In genomic region chr13:31477961-31478360, GRCh38 we compare ENCODE assay signal across 22 cellular contexts.
DNase-seq lines count a peak whose midpoint lies in the region; ATAC-seq and TF ChIP-seq lines count a peak whose summit lies in the region.
"Had no signal": no experiment of that assay in that cellular context is flagged by ENCODE, and none has a peak within 500 bp of the region (broad histone marks: within the 10 kb centered on the region; RNA-seq: fewer than 3 reads in every experiment).

No MANE protein-coding gene starts in this region.

- no peaks in the 10 kb centered on the region for H3K9me3 ChIP-seq in trophoblast cell (ENCODE audit: insufficient read depth, low read depth, low read length)
- no peaks in the 10 kb centered on the region for H3K9me3 ChIP-seq in gastrocnemius medialis
- H3K9me3 ChIP-seq in mammary epithelial cell (replicated peaks; ENCODE audit: insufficient read depth, low read length), result no peaks in the 10 kb centered on the region
- H3K9me3 ChIP-seq: body of pancreas, thyroid gland had no signal

- H3K79me2 ChIP-seq in trophoblast cell (ENCODE audit: control insufficient read depth, insufficient read depth, low read length, poor library complexity) (no peaks in the 10 kb centered on the region), mammary epithelial cell (ENCODE audit: insufficient read depth, low read length) (no peaks in the 10 kb centered on the region)

- no peak overlapping the region for H2BK12ac ChIP-seq in trophoblast cell (ENCODE audit: low read length)

- no peak overlapping the region for H3K23ac ChIP-seq in trophoblast cell (ENCODE audit: low read length)

- CTCF ChIA-PET in mammary epithelial cell (lab: Charles Lee; ENCODE audit: low non-redundant PET), result no interaction called here

- no peak overlapping the region for H3K27ac ChIP-seq in trophoblast cell (ENCODE audit: low read depth, low read length)
- H3K27ac ChIP-seq in gastrocnemius medialis, result no peak overlapping the region
- no peak overlapping the region for H3K27ac ChIP-seq in mammary epithelial cell (ENCODE audit: insufficient read depth, low read depth, low read length)
- H3K27ac ChIP-seq: body of pancreas, C4-2B, thyroid gland had no signal

- no peak overlapping the region for H3K18ac ChIP-seq in trophoblast cell (ENCODE audit: low read length)

- H4K20me1 ChIP-seq in mammary epithelial cell (ENCODE audit: insufficient read depth, low read length), result no peaks in the 10 kb centered on the region

- WGBS in trophoblast cell (ENCODE audit: extremely low coverage, insufficient coverage, insufficient read length), result no CpG with 5 or more reads among the region's 3 CpGs
- WGBS in mammary epithelial cell (ENCODE audit: low coverage, missing lambda C conversion rate), result 60% methylated on average over 3 of the region's 3 CpGs

- no peak overlapping the region for H2BK120ac ChIP-seq in trophoblast cell (ENCODE audit: insufficient read depth, low read length, poor library complexity)

- H4K8ac ChIP-seq in trophoblast cell (ENCODE audit: low read depth, low read length), result no peak overlapping the region

- no peak overlapping the region for H3K4me2 ChIP-seq in trophoblast cell (ENCODE audit: low read length)
- no peak overlapping the region for H3K4me2 ChIP-seq in mammary epithelial cell (ENCODE audit: insufficient read depth, low read depth, low read length)

- H3K4me1 ChIP-seq in trophoblast cell (ENCODE audit: control insufficient read depth in 1 of 2, insufficient read depth in 2 of 2, low read length in 2 of 2), result no peaks in the 10 kb centered on the region
- no peaks in the 10 kb centered on the region for H3K4me1 ChIP-seq in gastrocnemius medialis
- no peaks in the 10 kb centered on the region for H3K4me1 ChIP-seq in mammary epithelial cell (ENCODE audit: insufficient read depth, low read length)
- H3K4me1 ChIP-seq: body of pancreas, thyroid gland had no signal

- TF ChIP-seq POLR2A in gastrocnemius medialis (IDR thresholded peaks at IDR 0.05), result no peak

- no peak overlapping the region for H3K9ac ChIP-seq in trophoblast cell (ENCODE audit: low read length)
- no peak overlapping the region for H3K9ac ChIP-seq in mammary epithelial cell (ENCODE audit: insufficient read depth, low read length)

- H3K4ac ChIP-seq in trophoblast cell (ENCODE audit: low read depth, low read length), result no peak overlapping the region

- DNase-seq in GM04504 (ENCODE audit: low read depth) (peak; percentile 27), astrocyte of the spinal cord (ENCODE audit: low read depth, low spot score) (peak; percentile 78), foreskin fibroblast (peak; percentile 67 to 83), trophoblast cell (no peak), gastrocnemius medialis (no peak), mammary epithelial cell (no peak), KG1 (lab: John Stamatoyannopoulos, UW) (no peak)
- DNase-seq: activated CD4-positive, alpha-beta T cell treated with anti-CD3 and anti-CD28 coated beads for 4 hours; body of pancreas; cortex of kidney; MV-4-11; NCI-H1694 treated with DMSO at 0.1 percent for 48 hours; NCI-H82; OCI-M1; Right ventricle myocardium superior; stimulated activated CD4-positive, alpha-beta T cell treated with anti-CD3 and anti-CD28 coated beads, Interleukin-2, amount 100 ng/mL, for 48 hours; stimulated activated naive CD4-positive, alpha-beta T cell treated with Interleukin-2 at 50 U/mL for 16 hours; thyroid gland had no signal

- TF ChIP-seq CTCF in astrocyte of the spinal cord (IDR thresholded peaks at IDR 0.05; ENCODE audit: low read depth, low read length) (no peak), foreskin fibroblast (IDR thresholded peaks at IDR 0.05; ENCODE audit: low read depth, low read length) (no peak), gastrocnemius medialis (IDR thresholded peaks at IDR 0.05 in 4 of 5, conservative IDR thresholded peaks at IDR 0.05 in 1 of 5) (no peak), mammary epithelial cell (conservative IDR thresholded peaks at IDR 0.05 in 1 of 2, IDR thresholded peaks at IDR 0.05 in 1 of 2; ENCODE audit: extremely low read depth in 1 of 2, insufficient read depth in 1 of 2, low read depth in 1 of 2, low read length in 2 of 2) (no peak)

- no peaks in the 10 kb centered on the region for H3K79me1 ChIP-seq in trophoblast cell (ENCODE audit: low read length)

- no peak overlapping the region for H3K4me3 ChIP-seq in astrocyte of the spinal cord (ENCODE audit: low read depth, low read length)
- H3K4me3 ChIP-seq in foreskin fibroblast (ENCODE audit: low read depth in 1 of 2, low read length in 2 of 2), result no peak overlapping the region
- no peak overlapping the region for H3K4me3 ChIP-seq in trophoblast cell (ENCODE audit: low read depth, low read length)
- H3K4me3 ChIP-seq in gastrocnemius medialis, result no peak overlapping the region
- H3K4me3 ChIP-seq in mammary epithelial cell (replicated peaks in 1 of 3; ENCODE audit: insufficient read depth in 1 of 3, low read depth in 2 of 3, low read length in 3 of 3), result no peak overlapping the region
- H3K4me3 ChIP-seq: body of pancreas, K562, skin epidermis, thyroid gland had no signal

- H3K36me3 ChIP-seq in trophoblast cell (ENCODE audit: control insufficient read depth in 1 of 2, insufficient read depth in 2 of 2, low read length in 2 of 2), result no peaks in the 10 kb centered on the region
- no peaks in the 10 kb centered on the region for H3K36me3 ChIP-seq in gastrocnemius medialis
- no peaks in the 10 kb centered on the region for H3K36me3 ChIP-seq in mammary epithelial cell (ENCODE audit: insufficient read depth, low read length)
- H3K36me3 ChIP-seq: thyroid gland had no signal

- H2AFZ ChIP-seq in trophoblast cell (ENCODE audit: insufficient read depth, low read length, poor library complexity) (no peak overlapping the region), mammary epithelial cell (ENCODE audit: low read depth, low read length) (no peak overlapping the region)

- no peak overlapping the region for H4K12ac ChIP-seq in trophoblast cell (ENCODE audit: low read depth, low read length)

- dilution Hi-C loops in mammary epithelial cell (cut with HindIII; ENCODE audit: low sequenced_read_pairs), result no loop called here

- H3K27me3 ChIP-seq in trophoblast cell (ENCODE audit: insufficient read depth, low read length) (no peaks in the 10 kb centered on the region), gastrocnemius medialis (no peaks in the 10 kb centered on the region), mammary epithelial cell (ENCODE audit: insufficient read depth, low read length) (no peaks in the 10 kb centered on the region)
- H3K27me3 ChIP-seq: body of pancreas, thyroid gland had no signal

- BruUV-seq in mammary epithelial cell (replicated peaks; lab: Mats Ljungman, UMichigan), result no TSS peak

- no peak overlapping the region for H2BK5ac ChIP-seq in trophoblast cell (ENCODE audit: low read depth, low read length, poor library complexity)

- ATAC-seq in gastrocnemius medialis, result no peak
- ATAC-seq: activated naive CD4-positive, alpha-beta T cell treated with anti-CD3 and anti-CD28 coated beads, Interleukin-2, amount 50 U/mL, for 72 hours; body of pancreas; K562 had no signal

- intact Hi-C loops in gastrocnemius medialis (cut with DNase I; ENCODE audit: low total_unique reads), result no loop called here
- intact Hi-C loops in mammary epithelial cell (cut with micrococcal nuclease), result no loop called here

- no peak overlapping the region for H3K14ac ChIP-seq in trophoblast cell (ENCODE audit: low read length)

- in situ Hi-C loops in astrocyte of the spinal cord (cut with HindIII; ENCODE audit: low sequenced_read_pairs) (no loop called here), gastrocnemius medialis (cut with MboI; ENCODE audit: low sequenced_read_pairs in 4 of 4) (no loop called here), mammary epithelial cell (cut with MboI; ENCODE audit: low sequenced_read_pairs in 2 of 2) (no loop called here)

- H4K91ac ChIP-seq in trophoblast cell (ENCODE audit: low read depth, low read length), result no peak overlapping the region

- no peak overlapping the region for H2AK5ac ChIP-seq in trophoblast cell (ENCODE audit: low read length)

Comparison
In these comparisons a context has a peak if more than half of its experiments do, and no peak if none do; other contexts are left out.
1. DNase-seq: peak in GM04504 (single experiment), astrocyte of the spinal cord (single experiment) and foreskin fibroblast (2 of 2); none in trophoblast cell (0 of 2), gastrocnemius medialis (0 of 2), mammary epithelial cell (single experiment) and KG1 (single experiment).